24 cellular contexts compared by ENCODE assay signal in genomic region chr10:49803988-49804387, GRCh38. TPM values are rescaled to one million over a fixed set of nuclear protein-coding genes. Genes with fewer than 3 reads are reported as not detected.
DNase-seq lines count a peak whose midpoint lies in the region; FAIRE-seq and TF ChIP-seq lines count a peak whose summit lies in the region.
"Had no signal": no experiment of that assay in that cellular context is flagged by ENCODE, and none has a peak within 500 bp of the region (broad histone marks: within the 10 kb centered on the region; RNA-seq: fewer than 3 reads in every experiment).

No MANE protein-coding gene starts in this region.

- H2BK15ac ChIP-seq in neuronal stem cell (ENCODE audit: low read length), result no peak overlapping the region

- peak; percentile 22 for DNase-seq in ELR (ENCODE audit: low read depth)
- peak; percentile 17 for DNase-seq in MG63
- DNase-seq in bronchial epithelial cell (ENCODE audit: low read depth), result peak; percentile 15
- DNase-seq in urothelium cell line (ENCODE audit: low spot score), result no peak
- DNase-seq in RKO (ENCODE audit: low spot score), result no peak
- no peak for DNase-seq in globus pallidus (ENCODE audit: low spot score)
- no peak for DNase-seq in neuronal stem cell (ENCODE audit: low spot score)
- DNase-seq: ACHN; CD4-positive, alpha-beta T cell; COR-L47; DMS 273 treated with DMSO at 0.1 percent for 48 hours; HFFc6; MV-4-11; NCI-H1105 treated with DMSO at 0.1 percent for 48 hours; NCI-H2029 treated with DMSO at 0.1 percent for 48 hours; NCI-H345; NCI-H524 treated with DMSO at 0.1 percent for 48 hours; NCI-H82; Peyer's patch had no signal

- WGBS in neuronal stem cell (ENCODE audit: extremely low coverage in 2 of 2, insufficient read length in 2 of 2, insufficient replicate concordance in 1 of 2), 2 donors, result no CpG with 5 or more reads among the region's 2 CpGs

- H2BK120ac ChIP-seq in neuronal stem cell (ENCODE audit: low read depth, low read length), result no peak overlapping the region

- no peak overlapping the region for H3K27ac ChIP-seq in neuronal stem cell (replicated peaks; ENCODE audit: low read length)
- H3K27ac ChIP-seq: BLaER1, HL-60, KMS-11, Peyer's patch, SJSA1 had no signal

- no peak overlapping the region for H3K9ac ChIP-seq in neuronal stem cell (ENCODE audit: low read depth, low read length, poor library complexity)
- H3K9ac ChIP-seq: BLaER1, KMS-11 had no signal

- no peak for TF ChIP-seq CTCF in bronchial epithelial cell (IDR thresholded peaks at IDR 0.05; ENCODE audit: insufficient read depth, low read length, severe bottlenecking)

- no peak overlapping the region for H3K23ac ChIP-seq in neuronal stem cell (ENCODE audit: low read depth, low read length, poor library complexity)

- no peak overlapping the region for H3K14ac ChIP-seq in neuronal stem cell (ENCODE audit: low read length)

- no peak overlapping the region for H4K8ac ChIP-seq in neuronal stem cell (ENCODE audit: low read depth, low read length)

- H3K4me3 ChIP-seq in MG63 (no peak overlapping the region), bronchial epithelial cell (ENCODE audit: low read depth, low read length) (no peak overlapping the region), neuronal stem cell (ENCODE audit: low read length in 2 of 2) (no peak overlapping the region)
- H3K4me3 ChIP-seq: BLaER1, Peyer's patch, SJSA1 had no signal

- no peak overlapping the region for H3K4me2 ChIP-seq in neuronal stem cell (ENCODE audit: insufficient read depth, low read length, poor library complexity, severe bottlenecking)
- H3K4me2 ChIP-seq: BLaER1, KMS-11 had no signal

- no peak overlapping the region for H3K4ac ChIP-seq in neuronal stem cell (ENCODE audit: low read length)

- H2AFZ ChIP-seq in neuronal stem cell (ENCODE audit: low read length), result no peak overlapping the region

- H3K18ac ChIP-seq in neuronal stem cell (ENCODE audit: low read length), result no peak overlapping the region

- H3K9me3 ChIP-seq in MG63 (peaks cover 6% of the 10 kb centered on the region; the same call in 1 of the 2 replicates), neuronal stem cell (replicated peaks in 1 of 2; ENCODE audit: control insufficient read depth in 2 of 2, insufficient read depth in 1 of 2, low read depth in 1 of 2, low read length in 2 of 2) (peaks cover 0 to 13% of the 10 kb centered on the region in 2 donors)
- H3K9me3 ChIP-seq: SJSA1 had no signal

- H4K91ac ChIP-seq in neuronal stem cell (ENCODE audit: low read depth, low read length, poor library complexity), result no peak overlapping the region

- H3K79me1 ChIP-seq in neuronal stem cell (ENCODE audit: low read depth, low read length), result no peaks in the 10 kb centered on the region

- FAIRE-seq in bronchial epithelial cell (lab: Jason Lieb, UNC), result no peak
- FAIRE-seq in urothelium cell line (lab: Jason Lieb, UNC), result peak; percentile 59
- FAIRE-seq: GM19239 had no signal

- H3K27me3 ChIP-seq in MG63 (peaks cover 10% of the 10 kb centered on the region), bronchial epithelial cell (ENCODE audit: control insufficient read depth, insufficient read depth, low read length) (no peaks in the 10 kb centered on the region), neuronal stem cell (ENCODE audit: control insufficient read depth in 3 of 3, insufficient read depth in 3 of 3, low read depth in 1 of 3, low read length in 3 of 3) (no peaks in the 10 kb centered on the region)
- H3K27me3 ChIP-seq: BLaER1, Peyer's patch had no signal

- H2AK5ac ChIP-seq in neuronal stem cell (ENCODE audit: low read depth, low read length), result no peak overlapping the region

- no peaks in the 10 kb centered on the region for H3K4me1 ChIP-seq in neuronal stem cell (ENCODE audit: control insufficient read depth in 2 of 2, insufficient read depth in 1 of 2, low read depth in 1 of 2, low read length in 2 of 2)
- H3K4me1 ChIP-seq: BLaER1, Peyer's patch, SJSA1 had no signal

- H3K36me3 ChIP-seq in MG63 (no peaks in the 10 kb centered on the region), bronchial epithelial cell (ENCODE audit: control insufficient read depth, insufficient read depth, low read length) (no peaks in the 10 kb centered on the region), neuronal stem cell (replicated peaks in 1 of 2; ENCODE audit: control insufficient read depth in 2 of 2, insufficient read depth in 2 of 2, low read length in 2 of 2) (no peaks in the 10 kb centered on the region)
- H3K36me3 ChIP-seq: BLaER1, Peyer's patch, SJSA1 had no signal

- no peak overlapping the region for H2BK5ac ChIP-seq in neuronal stem cell (ENCODE audit: low read length)

- H2BK12ac ChIP-seq in neuronal stem cell (ENCODE audit: low read length), result no peak overlapping the region

RNA-seq across cellular contexts. Expression of gene OGDHL, which starts 41.9 kb away (rescaled TPM):
- 0.16 TPM in 1 of 2 replicates, not detected in the other for total RNA-seq in MG63 (2014; rRNA removed; shearing (Covaris generic); ENCODE audit: low replicate concordance)
- 0.26 TPM in 1 of 2 replicates, not detected in the other for total RNA-seq in bronchial epithelial cell
- 0.24 TPM for polyA plus RNA-seq in neuronal stem cell (2013, experiment 1 of 2)
- polyA plus RNA-seq in neuronal stem cell (2013, experiment 2 of 2), result 0.24 TPM
- total RNA-seq: CD4-positive, alpha-beta T cell; SJSA1 had no signal

Comparison
In these comparisons a context has a peak if more than half of its experiments do, and no peak if none do; other contexts are left out.
1. DNase-seq: peak in ELR (single experiment), MG63 (single experiment) and bronchial epithelial cell (single experiment); none in urothelium cell line (single experiment), RKO (single experiment), globus pallidus (single experiment) and neuronal stem cell (single experiment).